Comparison of ENCODE assay signal across 8 cellular contexts in genomic region chr7:909358-910329, GRCh38. TPM values are rescaled to one million over a fixed set of nuclear protein-coding genes. Genes with fewer than 3 reads are reported as not detected.
DNase-seq lines count a peak whose midpoint lies in the region; ATAC-seq and TF ChIP-seq lines count a peak whose summit lies in the region.

No MANE protein-coding gene starts in this region.

- no peaks in the 10 kb centered on the region for H3K9me3 ChIP-seq in HAP-1

- H3K36me3 Mint-ChIP-seq in activated CD8-positive, alpha-beta T cell treated with anti-CD3 and anti-CD28 coated beads, Interleukin-2, amount 10 ng/mL, durations not matched to agents 7 days and 5 days (ENCODE audit: low read depth), result no peaks in the 10 kb centered on the region

- no peaks in the 10 kb centered on the region for H3K9me3 Mint-ChIP-seq in activated CD8-positive, alpha-beta T cell treated with anti-CD3 and anti-CD28 coated beads, Interleukin-2, amount 10 ng/mL, durations not matched to agents 7 days and 5 days (ENCODE audit: insufficient read depth)

- H3K4me3 ChIP-seq in HAP-1, result peak overlapping the region; percentile 25
- peak overlapping the region; percentile 7 for H3K4me3 ChIP-seq in skeletal muscle cell (ENCODE audit: low read depth, low read length)

- H3K4me3 Mint-ChIP-seq in activated CD8-positive, alpha-beta T cell treated with anti-CD3 and anti-CD28 coated beads, Interleukin-2, amount 10 ng/mL, durations not matched to agents 7 days and 5 days, result peak overlapping the region; percentile 12

- peaks cover 11% of the 10 kb centered on the region for H3K4me1 Mint-ChIP-seq in activated CD8-positive, alpha-beta T cell treated with anti-CD3 and anti-CD28 coated beads, Interleukin-2, amount 10 ng/mL, durations not matched to agents 7 days and 5 days (ENCODE audit: low read depth)

- no peaks in the 10 kb centered on the region for H3K36me3 ChIP-seq in HAP-1 (replicated peaks)

- peak in 1 of 2 experiments; percentile 37 for DNase-seq in HAP-1 (ENCODE audit: low spot score in 2 of 2)
- no peak for DNase-seq in activated CD8-positive, alpha-beta T cell treated with anti-CD3 and anti-CD28 coated beads, Interleukin-2, amount 10 ng/mL, durations not matched to agents 7 days and 5 days
- DNase-seq in left cardiac atrium, result peak; percentile 80
- DNase-seq in skeletal muscle cell (ENCODE audit: low read depth), result no peak
- DNase-seq in occipital lobe (lab: John Stamatoyannopoulos, UW), result no peak

- peak; percentile 24 for TF ChIP-seq CTCF in 22Rv1 (IDR thresholded peaks at IDR 0.05)

- peak overlapping the region; percentile 43 for H3K27ac Mint-ChIP-seq in activated CD8-positive, alpha-beta T cell treated with anti-CD3 and anti-CD28 coated beads, Interleukin-2, amount 10 ng/mL, durations not matched to agents 7 days and 5 days

- H3K27me3 ChIP-seq in HAP-1 (ENCODE audit: low read depth), result no peaks in the 10 kb centered on the region

- POLR2A ChIA-PET in activated CD8-positive, alpha-beta T cell treated with anti-CD3 and anti-CD28 coated beads, Interleukin-2, amount 10 ng/mL, durations not matched to agents 7 days and 5 days (lab: Charles Lee), result interaction anchor here (0.7 to 1.4 kb wide), 3 partner anchors 14 to 65 kb away, joined by 3 to 5 read pairs (median 4); partner anchors contain the start of genes ADAP1 and COX19

- CTCF ChIA-PET in activated CD8-positive, alpha-beta T cell treated with anti-CD3 and anti-CD28 coated beads, Interleukin-2, amount 10 ng/mL, durations not matched to agents 7 days and 5 days (lab: Charles Lee), result interaction anchor here (0.9 to 2.0 kb wide), 9 partner anchors 12 to 267 kb away, joined by 3 to 9 read pairs (median 4); partner anchors contain the start of genes ADAP1 and COX19

- H3K27me3 Mint-ChIP-seq in activated CD8-positive, alpha-beta T cell treated with anti-CD3 and anti-CD28 coated beads, Interleukin-2, amount 10 ng/mL, durations not matched to agents 7 days and 5 days (ENCODE audit: low read depth), result no peaks in the 10 kb centered on the region

- intact Hi-C loops in left cardiac atrium (cut with DNase I), result loop anchor here in 1 of 2 donors (5.0 kb wide), 1 partner anchor 43 kb away; the partner anchor contains the start of gene ADAP1

- ATAC-seq in activated CD8-positive, alpha-beta T cell treated with anti-CD3 and anti-CD28 coated beads, Interleukin-2, amount 10 ng/mL, durations not matched to agents 7 days and 5 days, result peak; percentile 16
- peak; percentile 65 to 67 for ATAC-seq in left cardiac atrium
- no peak for ATAC-seq in HG03565 (IDR thresholded peaks at IDR 0.05; ENCODE audit: unreplicated experiment)
- no peak for ATAC-seq in HG03457 (IDR thresholded peaks at IDR 0.05; ENCODE audit: unreplicated experiment)

- in situ Hi-C loops in HAP-1 (cut with MboI; ENCODE audit: low sequenced_read_pairs), result no loop called here

- no peaks in the 10 kb centered on the region for H3K4me1 ChIP-seq in HAP-1

- no peak overlapping the region for H3K27ac ChIP-seq in 22Rv1

RNA-seq across cellular contexts. Expression of gene GET4, which starts 33.3 kb away (rescaled TPM):
- total RNA-seq in activated CD8-positive, alpha-beta T cell treated with anti-CD3 and anti-CD28 coated beads, Interleukin-2, amount 10 ng/mL, durations not matched to agents 7 days and 5 days, result 10 to 100 TPM; 32.2 to 38.3 TPM
- total RNA-seq in left cardiac atrium (10 to 100 TPM; 17.8 to 28.3 TPM), occipital lobe (16.2 TPM)

RNA-seq across cellular contexts. Expression of gene ADAP1, which starts 44.8 kb away (rescaled TPM):
- 10 to 100 TPM; 24.2 to 28.6 TPM for total RNA-seq in activated CD8-positive, alpha-beta T cell treated with anti-CD3 and anti-CD28 coated beads, Interleukin-2, amount 10 ng/mL, durations not matched to agents 7 days and 5 days
- total RNA-seq in left cardiac atrium, result 1 to 10 TPM; 6.9 to 8.2 TPM
- total RNA-seq in occipital lobe, result 32.0 TPM

Comparison
In these comparisons a context has a peak if more than half of its experiments do, and no peak if none do; other contexts are left out.
1. ATAC-seq: peak in activated CD8-positive, alpha-beta T cell treated with anti-CD3 and anti-CD28 coated beads, Interleukin-2, amount 10 ng/mL, durations not matched to agents 7 days and 5 days (single experiment) and left cardiac atrium (2 of 2); none in HG03565 (single experiment) and HG03457 (single experiment).